Comparison of ENCODE assay signal across 17 cellular contexts in the genomic region with DNA sequence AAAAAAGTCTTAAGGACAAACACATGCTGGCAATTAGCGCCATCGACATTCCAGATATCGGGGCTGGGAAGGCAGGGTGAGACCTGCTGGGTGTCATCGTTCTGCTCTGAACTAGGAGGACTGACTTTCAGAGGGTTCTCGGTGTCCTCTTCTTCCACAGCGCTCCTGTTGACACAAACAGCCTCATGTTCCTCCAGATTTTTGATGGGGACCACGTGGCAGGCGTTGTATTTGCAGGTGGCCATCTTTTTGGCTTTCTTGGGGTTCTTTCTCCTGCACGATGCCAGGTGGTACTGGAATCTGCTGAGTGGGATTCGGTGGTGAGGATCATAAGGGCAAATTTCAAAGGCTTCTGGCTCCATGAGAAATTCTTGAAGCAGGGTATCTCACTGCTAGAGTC. TPM values are rescaled to one million over a fixed set of nuclear protein-coding genes. Genes with fewer than 3 reads are reported as not detected.
DNase-seq lines count a peak whose midpoint lies in the region; ATAC-seq, FAIRE-seq and TF ChIP-seq lines count a peak whose summit lies in the region.
"Had no signal": no experiment of that assay in that cellular context is flagged by ENCODE, and none has a peak within 500 bp of the region (broad histone marks: within the 10 kb centered on the region; RNA-seq: fewer than 3 reads in every experiment).

No MANE protein-coding gene starts in this region.

- intact Hi-C loops in naive thymus-derived CD4-positive, alpha-beta T cell (cut with micrococcal nuclease), result loop anchor here in 1 of 2 donors (10.0 kb wide), 1 partner anchor 62 kb away; a partner anchor contains a TSS

- H3K9me3 Mint-ChIP-seq in astrocyte (ENCODE audit: unreplicated experiment), result peaks cover 2% of the 10 kb centered on the region
- peaks cover 0 to 10% (median 0%) of the 10 kb centered on the region in 11 donors for H3K9me3 Mint-ChIP-seq in naive thymus-derived CD4-positive, alpha-beta T cell
- H3K9me3 Mint-ChIP-seq in T-helper 2 cell treated with Interferon-gamma antibody and Interleukin-4, amounts not matched to agents 5 μg/mL and 100 μg/mL, for 36 hours, result peaks cover 12% of the 10 kb centered on the region
- H3K9me3 Mint-ChIP-seq: CD8-positive, alpha-beta memory T cell had no signal

- CTCF ChIA-PET in naive thymus-derived CD4-positive, alpha-beta T cell (lab: Charles Lee), result no interaction called here

- H3K9ac ChIP-seq in astrocyte (ENCODE audit: low read length), result no peak overlapping the region

- POLR2A ChIA-PET in naive thymus-derived CD4-positive, alpha-beta T cell (lab: Charles Lee), result no interaction called here

- no peaks in the 10 kb centered on the region for H3K27me3 ChIP-seq in HL-60 (ENCODE audit: insufficient read depth, poor library complexity, severe bottlenecking)
- H3K27me3 ChIP-seq in astrocyte (ENCODE audit: insufficient read depth, low read length), result no peaks in the 10 kb centered on the region
- no peaks in the 10 kb centered on the region for H3K27me3 ChIP-seq in naive thymus-derived CD4-positive, alpha-beta T cell (ENCODE audit: control insufficient read depth in 2 of 2, insufficient read depth in 2 of 2, low read length in 2 of 2)
- H3K27me3 ChIP-seq: BE2C had no signal

- peak overlapping the region; percentile 39 for H3K4me2 ChIP-seq in astrocyte (ENCODE audit: low read length)
- H3K4me2 ChIP-seq: A549 had no signal

- H4K20me1 ChIP-seq in astrocyte (ENCODE audit: insufficient read depth, low read length), result no peaks in the 10 kb centered on the region

- no peaks in the 10 kb centered on the region for H3K9me3 ChIP-seq in astrocyte (ENCODE audit: insufficient read depth, low read depth, low read length)
- H3K9me3 ChIP-seq in naive thymus-derived CD4-positive, alpha-beta T cell (ENCODE audit: control insufficient read depth in 2 of 3, low read length in 3 of 3), result no peaks in the 10 kb centered on the region
- H3K9me3 ChIP-seq: A549, BE2C, Caco-2 had no signal

- ATAC-seq in naive thymus-derived CD4-positive, alpha-beta T cell, result no peak
- ATAC-seq: A549, HCT116 had no signal

- DNase-seq in HL-60 (ENCODE audit: low read depth in 1 of 2, low spot score in 1 of 2), result no peak
- no peak for DNase-seq in astrocyte (ENCODE audit: low read depth)
- no peak for DNase-seq in naive thymus-derived CD4-positive, alpha-beta T cell
- no peak for DNase-seq in T-helper 2 cell treated with Interferon-gamma antibody and Interleukin-4, amounts not matched to agents 5 μg/mL and 100 μg/mL, for 36 hours (ENCODE audit: low spot score)
- DNase-seq in central memory CD4-positive, alpha-beta T cell, result no peak
- no peak for DNase-seq in stimulated activated CD8-positive, alpha-beta memory T cell treated with anti-CD3 and anti-CD28 coated beads, Interleukin-4, amount 100 ng/mL, for 48 hours
- DNase-seq in Kasumi-1 (lab: John Stamatoyannopoulos, UW), result no peak
- DNase-seq: BE2C; Caco-2; CD8-positive, alpha-beta memory T cell; DND-41 had no signal

- H3K27me3 Mint-ChIP-seq in astrocyte (ENCODE audit: low read depth, unreplicated experiment), result peaks cover 12% of the 10 kb centered on the region
- H3K27me3 Mint-ChIP-seq in naive thymus-derived CD4-positive, alpha-beta T cell, result no peaks in the 10 kb centered on the region
- no peaks in the 10 kb centered on the region for H3K27me3 Mint-ChIP-seq in T-helper 2 cell treated with Interferon-gamma antibody and Interleukin-4, amounts not matched to agents 5 μg/mL and 100 μg/mL, for 36 hours (ENCODE audit: low read depth)
- H3K27me3 Mint-ChIP-seq: IgD-negative memory B cell had no signal

- H3K36me3 ChIP-seq in astrocyte (ENCODE audit: insufficient read depth, low read length), result no peaks in the 10 kb centered on the region
- no peaks in the 10 kb centered on the region for H3K36me3 ChIP-seq in naive thymus-derived CD4-positive, alpha-beta T cell (ENCODE audit: control insufficient read depth in 2 of 3, insufficient read depth in 3 of 3, low read length in 3 of 3)
- H3K36me3 ChIP-seq: BE2C had no signal

- H3K36me3 Mint-ChIP-seq in astrocyte (ENCODE audit: low read depth, unreplicated experiment), result no peaks in the 10 kb centered on the region
- peaks cover 0 to 4% (median 0%) of the 10 kb centered on the region in 5 donors for H3K36me3 Mint-ChIP-seq in naive thymus-derived CD4-positive, alpha-beta T cell
- no peaks in the 10 kb centered on the region for H3K36me3 Mint-ChIP-seq in T-helper 2 cell treated with Interferon-gamma antibody and Interleukin-4, amounts not matched to agents 5 μg/mL and 100 μg/mL, for 36 hours (ENCODE audit: low read depth)
- H3K36me3 Mint-ChIP-seq: CD8-positive, alpha-beta memory T cell; IgD-negative memory B cell had no signal

- no peak overlapping the region for H3K4me3 Mint-ChIP-seq in astrocyte (ENCODE audit: unreplicated experiment)
- H3K4me3 Mint-ChIP-seq in naive thymus-derived CD4-positive, alpha-beta T cell, result no peak overlapping the region
- H3K4me3 Mint-ChIP-seq in T-helper 2 cell treated with Interferon-gamma antibody and Interleukin-4, amounts not matched to agents 5 μg/mL and 100 μg/mL, for 36 hours, result no peak overlapping the region
- H3K4me3 Mint-ChIP-seq: CD8-positive, alpha-beta memory T cell had no signal

- H3K27ac Mint-ChIP-seq in astrocyte (ENCODE audit: unreplicated experiment), result no peak overlapping the region
- peak overlapping the region in 5 of 9 donors; percentile 12 to 85 (median 46) for H3K27ac Mint-ChIP-seq in naive thymus-derived CD4-positive, alpha-beta T cell
- no peak overlapping the region for H3K27ac Mint-ChIP-seq in T-helper 2 cell treated with Interferon-gamma antibody and Interleukin-4, amounts not matched to agents 5 μg/mL and 100 μg/mL, for 36 hours
- H3K27ac Mint-ChIP-seq: CD8-positive, alpha-beta memory T cell had no signal

- H3K4me3 ChIP-seq in HL-60 (replicated peaks; ENCODE audit: insufficient read depth, low read length) (no peak overlapping the region), astrocyte (ENCODE audit: insufficient read depth, low read depth, low read length) (no peak overlapping the region)
- H3K4me3 ChIP-seq in naive thymus-derived CD4-positive, alpha-beta T cell (ENCODE audit: low read length), result no peak overlapping the region
- H3K4me3 ChIP-seq: A549 had no signal

- no peaks in the 10 kb centered on the region for H3K4me1 Mint-ChIP-seq in astrocyte (ENCODE audit: low read depth, unreplicated experiment)
- H3K4me1 Mint-ChIP-seq in naive thymus-derived CD4-positive, alpha-beta T cell, result peaks cover 15 to 87% (median 70%) of the 10 kb centered on the region in 7 donors
- peaks cover 13% of the 10 kb centered on the region for H3K4me1 Mint-ChIP-seq in T-helper 2 cell treated with Interferon-gamma antibody and Interleukin-4, amounts not matched to agents 5 μg/mL and 100 μg/mL, for 36 hours (ENCODE audit: low read depth)

- peak overlapping the region; percentile 15 for H2AFZ ChIP-seq in astrocyte (ENCODE audit: low read depth, low read length)

- no peak for TF ChIP-seq CTCF in HL-60 (IDR thresholded peaks at IDR 0.05; ENCODE audit: insufficient read depth, low read length)
- no peak for TF ChIP-seq CTCF in astrocyte (IDR thresholded peaks at IDR 0.05; ENCODE audit: insufficient read depth, low read depth, low read length)

- H3K4me1 ChIP-seq in astrocyte (ENCODE audit: insufficient read depth, low read length), result no peaks in the 10 kb centered on the region
- peaks cover 0 to 44% of the 10 kb centered on the region in 2 donors for H3K4me1 ChIP-seq in naive thymus-derived CD4-positive, alpha-beta T cell (ENCODE audit: control insufficient read depth in 2 of 2, insufficient read depth in 2 of 2, low read length in 2 of 2)
- H3K4me1 ChIP-seq: A549 had no signal

- no peak for FAIRE-seq in astrocyte (lab: Jason Lieb, UNC)
- FAIRE-seq: A549, H54 had no signal

- H3K27ac ChIP-seq in HL-60 (replicated peaks), result peak overlapping the region; percentile 92
- H3K27ac ChIP-seq in astrocyte (ENCODE audit: low read depth, low read length), result peak overlapping the region; percentile 7
- no peak overlapping the region for H3K27ac ChIP-seq in naive thymus-derived CD4-positive, alpha-beta T cell (ENCODE audit: low read depth, low read length)
- H3K27ac ChIP-seq: A549, C4-2B had no signal

- H3K79me2 ChIP-seq in astrocyte (ENCODE audit: insufficient read depth, low read length), result no peaks in the 10 kb centered on the region

RNA-seq across cellular contexts. Expression of a gene that starts 0.5 kb away (rescaled TPM):
- total RNA-seq in astrocyte, result not detected in 2 replicates
- 1 to 10 TPM in 2 of 5 experiments, not detected in 3; 1.4 to 1.7 TPM for total RNA-seq in naive thymus-derived CD4-positive, alpha-beta T cell
- polyA plus RNA-seq in naive thymus-derived CD4-positive, alpha-beta T cell, result not detected
- total RNA-seq: Caco-2; CD8-positive, alpha-beta memory T cell had no signal
- polyA plus RNA-seq: A549; AG04450; CD8-positive, alpha-beta memory T cell had no signal

RNA-seq across cellular contexts. Expression of a gene that starts 59.4 kb away (rescaled TPM):
- total RNA-seq in astrocyte, result 3.0 and 6.2 TPM in 2 replicates
- total RNA-seq in naive thymus-derived CD4-positive, alpha-beta T cell, result 10 to 100 TPM in 1 of 5 experiments, 1 to 10 TPM in 1, under 1 TPM in 1, not detected in 2; 0.58 to 69.7 (median 2.7) TPM
- polyA plus RNA-seq in naive thymus-derived CD4-positive, alpha-beta T cell, result not detected

Comparison
In these comparisons a context has a peak if more than half of its experiments do, and no peak if none do; other contexts are left out.
1. H3K27ac Mint-ChIP-seq: peak in naive thymus-derived CD4-positive, alpha-beta T cell (5 of 9); none in astrocyte (single experiment) and T-helper 2 cell treated with Interferon-gamma antibody and Interleukin-4, amounts not matched to agents 5 μg/mL and 100 μg/mL, for 36 hours (single experiment).